In genomic region chr6:164347455-164347854, GRCh38 we compare ENCODE assay signal across 18 cellular contexts.
"Had no signal": no experiment of that assay in that cellular context is flagged by ENCODE, and none has a peak within 500 bp of the region (broad histone marks: within the 10 kb centered on the region; RNA-seq: fewer than 3 reads in every experiment).

No MANE protein-coding gene starts in this region.

- H3K4me3 ChIP-seq: mucosa of descending colon, right lobe of liver, transverse colon, uterus had no signal

- FAIRE-seq: colon, small intestine had no signal

- H3K9me3 ChIP-seq: right lobe of liver, transverse colon, uterus had no signal

- H3K4me1 ChIP-seq: foreskin keratinocyte, right lobe of liver, transverse colon, uterus had no signal

- H3K27me3 ChIP-seq: foreskin keratinocyte, right lobe of liver, transverse colon, uterus had no signal

- DNase-seq: activated CD4-positive, alpha-beta T cell treated with anti-CD3 and anti-CD28 coated beads, Interleukin-2, amount 50 U/mL, for 1 hour; activated CD4-positive, CD25-positive, alpha-beta regulatory T cell treated with anti-CD3 and anti-CD28 coated beads, Interleukin-2, amount 50 U/mL, for 72 hours; activated gamma-delta T cell treated with Interleukin-2 at 50 U/mL for 16 hours; activated T-cell treated with anti-CD3 and anti-CD28 coated beads, Interleukin-2, amount 50 U/mL, for 1 hour; anterior cingulate cortex; central memory CD4-positive, alpha-beta T cell; foreskin keratinocyte; left cardiac atrium; mucosa of descending colon; nephron progenitor cell; nucleus accumbens; right lobe of liver; small intestine; stimulated activated CD4-positive, alpha-beta T cell treated with anti-CD3 and anti-CD28 coated beads, Interleukin-15, amount 100 ng/mL, for 24 hours; stimulated activated naive B cell treated with anti-CD40 and anti-IgM and Interleukin-4, amounts not matched to agents 10 μg/mL and 1 μg/mL and 100 μg/mL, for 72 hours; transverse colon; uterus had no signal

- H3K36me3 ChIP-seq: right lobe of liver, transverse colon, uterus had no signal

- ATAC-seq: foreskin keratinocyte, left cardiac atrium, mucosa of descending colon, right lobe of liver had no signal

- H3K27ac ChIP-seq: foreskin keratinocyte, right lobe of liver, transverse colon, uterus had no signal
